In the genomic region with DNA sequence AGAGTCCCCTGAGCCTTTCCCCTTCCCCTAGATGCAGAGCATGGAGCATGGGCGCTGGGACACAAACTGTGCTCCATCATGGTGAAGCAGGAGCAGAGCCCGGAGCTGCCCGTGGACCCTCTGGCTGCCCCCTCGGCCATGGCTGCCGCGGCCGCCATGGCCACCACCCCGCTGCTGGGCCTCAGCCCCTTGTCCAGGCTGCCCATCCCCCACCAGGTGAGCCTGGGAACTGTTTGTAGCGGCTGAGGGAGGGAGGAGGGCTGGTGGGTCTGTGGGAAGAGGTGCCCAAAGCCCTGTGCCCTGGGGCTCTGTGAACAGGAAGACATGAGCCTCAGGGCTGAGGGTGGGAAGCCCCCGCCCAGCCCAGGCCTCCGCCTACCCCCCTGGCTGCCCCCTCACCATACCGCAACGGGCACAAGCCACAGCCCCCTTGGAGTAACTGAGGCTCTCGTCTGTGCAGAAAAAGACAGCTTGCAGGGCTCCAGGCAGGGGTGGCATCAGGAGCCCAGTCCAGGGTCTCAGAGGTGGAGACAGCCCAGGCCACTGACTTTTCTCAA, we compare ENCODE assay signal across 11 cellular contexts. TPM values are rescaled to one million over a fixed set of nuclear protein-coding genes. Genes with fewer than 3 reads are reported as not detected.
"Had no signal": no experiment of that assay in that cellular context is flagged by ENCODE, and none has a peak within 500 bp of the region (broad histone marks: within the 10 kb centered on the region; RNA-seq: fewer than 3 reads in every experiment).

No MANE protein-coding gene starts in this region.

- H3K27ac ChIP-seq: brain microvascular endothelial cell, neutrophil, right atrium auricular region, tibial nerve had no signal

- H3K27me3 ChIP-seq: brain microvascular endothelial cell, gastroesophageal sphincter, neutrophil, right atrium auricular region, tibial nerve had no signal

- H3K36me3 ChIP-seq: gastroesophageal sphincter, neutrophil, right atrium auricular region, tibial nerve had no signal

- H3K36me3 Mint-ChIP-seq: activated CD4-positive, alpha-beta memory T cell treated with anti-CD3 and anti-CD28 coated beads for 36 hours; activated naive CD8-positive, alpha-beta T cell treated with anti-CD3 and anti-CD28 coated beads for 36 hours; mesothelial cell of epicardium; stimulated activated effector memory CD8-positive, alpha-beta T cell treated with anti-CD3 and anti-CD28 coated beads, Interleukin-12 subunit alpha, Interleukin-12 subunit beta, amount 100 ng/mL, for 72 hours had no signal

- H3K9me3 ChIP-seq: gastroesophageal sphincter, neutrophil, right atrium auricular region, tibial nerve had no signal

- H3K9me3 Mint-ChIP-seq: activated CD4-positive, alpha-beta memory T cell treated with anti-CD3 and anti-CD28 coated beads for 36 hours; activated naive CD8-positive, alpha-beta T cell treated with anti-CD3 and anti-CD28 coated beads for 36 hours; effector memory CD8-positive, alpha-beta T cell; mesothelial cell of epicardium; stimulated activated effector memory CD8-positive, alpha-beta T cell treated with anti-CD3 and anti-CD28 coated beads, Interleukin-12 subunit alpha, Interleukin-12 subunit beta, amount 100 ng/mL, for 72 hours; T-helper 2 cell treated with Interferon-gamma antibody and Interleukin-4, amounts not matched to agents 5 μg/mL and 100 μg/mL, for 36 hours had no signal

- H3K4me3 Mint-ChIP-seq: activated CD4-positive, alpha-beta memory T cell treated with anti-CD3 and anti-CD28 coated beads for 36 hours; activated naive CD8-positive, alpha-beta T cell treated with anti-CD3 and anti-CD28 coated beads for 36 hours; effector memory CD8-positive, alpha-beta T cell; mesothelial cell of epicardium; stimulated activated effector memory CD8-positive, alpha-beta T cell treated with anti-CD3 and anti-CD28 coated beads, Interleukin-12 subunit alpha, Interleukin-12 subunit beta, amount 100 ng/mL, for 72 hours; T-helper 2 cell treated with Interferon-gamma antibody and Interleukin-4, amounts not matched to agents 5 μg/mL and 100 μg/mL, for 36 hours had no signal

- H3K27me3 Mint-ChIP-seq: activated CD4-positive, alpha-beta memory T cell treated with anti-CD3 and anti-CD28 coated beads for 36 hours; activated naive CD8-positive, alpha-beta T cell treated with anti-CD3 and anti-CD28 coated beads for 36 hours had no signal

- H3K4me3 ChIP-seq: gastroesophageal sphincter, right atrium auricular region, tibial nerve had no signal

- H3K27ac Mint-ChIP-seq: activated CD4-positive, alpha-beta memory T cell treated with anti-CD3 and anti-CD28 coated beads for 36 hours; activated naive CD8-positive, alpha-beta T cell treated with anti-CD3 and anti-CD28 coated beads for 36 hours; effector memory CD8-positive, alpha-beta T cell; mesothelial cell of epicardium; stimulated activated effector memory CD8-positive, alpha-beta T cell treated with anti-CD3 and anti-CD28 coated beads, Interleukin-12 subunit alpha, Interleukin-12 subunit beta, amount 100 ng/mL, for 72 hours; T-helper 2 cell treated with Interferon-gamma antibody and Interleukin-4, amounts not matched to agents 5 μg/mL and 100 μg/mL, for 36 hours had no signal

RNA-seq across cellular contexts. Expression of gene CREB3L1, which starts 30.4 kb away (rescaled TPM):
- total RNA-seq: activated CD4-positive, alpha-beta memory T cell treated with anti-CD3 and anti-CD28 coated beads for 36 hours had no signal
